11 cellular contexts compared by ENCODE assay signal in genomic region chr6:56525976-56526375, GRCh38.
DNase-seq lines count a peak whose midpoint lies in the region; ATAC-seq and TF ChIP-seq lines count a peak whose summit lies in the region.
"Had no signal": no experiment of that assay in that cellular context is flagged by ENCODE, and none has a peak within 500 bp of the region (broad histone marks: within the 10 kb centered on the region; RNA-seq: fewer than 3 reads in every experiment).

No MANE protein-coding gene starts in this region.

- dilution Hi-C loops in IMR-90 (cut with HindIII; ENCODE audit: low sequenced_read_pairs, unreplicated experiment): no loop called here

- ATAC-seq in IMR-90 (ENCODE audit: low read depth): no peak
- ATAC-seq in left colon: no peak

- in situ Hi-C loops in IMR-90 (cut with MboI; ENCODE audit: low sequenced_read_pairs): no loop called here

- peaks cover 21% of the 10 kb centered on the region for H3K36me3 ChIP-seq in IMR-90 (ENCODE audit: control insufficient read depth, insufficient read depth, low read length)
- H3K36me3 ChIP-seq in adipocyte (ENCODE audit: control insufficient read depth, insufficient read depth, low read length, severe bottlenecking): peaks cover 32% of the 10 kb centered on the region
- H3K36me3 ChIP-seq in iPS-20b (ENCODE audit: insufficient read depth, low read depth, low read length): peaks cover 42% of the 10 kb centered on the region
- H3K36me3 ChIP-seq in smooth muscle cell (ENCODE audit: low read depth): no peaks in the 10 kb centered on the region
- peaks cover 48% of the 10 kb centered on the region for H3K36me3 ChIP-seq in SJCRH30

- H2AFZ ChIP-seq in IMR-90 (replicated peaks; ENCODE audit: low read length, poor library complexity) (no peak overlapping the region), smooth muscle cell (ENCODE audit: low read depth) (no peak overlapping the region)

- no peak for TF ChIP-seq RAD21 in IMR-90 (IDR thresholded peaks at IDR 0.05; ENCODE audit: low read length)

- peak overlapping the region; percentile 88 to 93 for H4K8ac ChIP-seq in IMR-90 (ENCODE audit: low read depth in 2 of 2, low read length in 2 of 2)

- intact Hi-C loops in IMR-90 (cut with micrococcal nuclease) (loop anchor here (1.0 kb wide), 1 partner anchor 16 kb away; no protein-coding TSS in a partner anchor), left colon (cut with DNase I, micrococcal nuclease) (no loop called here)

- peaks cover 14% of the 10 kb centered on the region for H3K9me1 ChIP-seq in IMR-90 (ENCODE audit: insufficient read depth, low read length)

- H3K4ac ChIP-seq in IMR-90 (ENCODE audit: low read depth, low read length): peak overlapping the region; percentile 97

- WGBS in IMR-90 (ENCODE audit: extremely low coverage in 2 of 2, insufficient read length in 1 of 2), 2 experiments: no CpG with 5 or more reads among the region's 4 CpGs
- WGBS in smooth muscle cell (ENCODE audit: low lambda C conversion rate): 85% methylated on average over 4 of the region's 4 CpGs

- peak overlapping the region; percentile 80 for H2BK20ac ChIP-seq in IMR-90 (ENCODE audit: low read depth, low read length)

- peak overlapping the region; percentile 88 for H3K56ac ChIP-seq in IMR-90 (ENCODE audit: extremely low read depth, insufficient read depth, low read length)

- H3K14ac ChIP-seq in IMR-90 (replicated peaks; ENCODE audit: low read depth, low read length): peak overlapping the region; percentile 96

- H4K20me1 ChIP-seq in IMR-90 (ENCODE audit: insufficient read depth, low read length) (peaks cover 10% of the 10 kb centered on the region; the same call in 1 of the 2 replicates), smooth muscle cell (ENCODE audit: low read depth) (no peaks in the 10 kb centered on the region)

- H2AK5ac ChIP-seq in IMR-90 (ENCODE audit: low read depth, low read length): peak overlapping the region; percentile 99

- H3K9ac ChIP-seq in IMR-90 (ENCODE audit: low read depth, low read length) (peak overlapping the region; percentile 87), adipocyte (ENCODE audit: low read length) (peak overlapping the region; percentile 18), iPS-20b (ENCODE audit: low read depth, low read length) (no peak overlapping the region), smooth muscle cell (ENCODE audit: low read depth) (peak overlapping the region; percentile 21)

- H3K4me2 ChIP-seq in IMR-90 (ENCODE audit: low read depth, low read length) (peak overlapping the region; percentile 63), smooth muscle cell (peak overlapping the region; percentile 73)

- H2BK120ac ChIP-seq in IMR-90 (ENCODE audit: low read depth, low read length): peak overlapping the region; percentile 96

- H3K4me3 ChIP-seq in IMR-90 (ENCODE audit: insufficient read depth, low read depth, low read length) (no peak overlapping the region), adipocyte (ENCODE audit: low read length) (peak overlapping the region; percentile 17), iPS-20b (ENCODE audit: low read length) (no peak overlapping the region), smooth muscle cell (no peak overlapping the region), SJCRH30 (no peak overlapping the region)
- H3K4me3 ChIP-seq: cardiac muscle cell had no signal

- H2BK15ac ChIP-seq in IMR-90 (ENCODE audit: low read depth, low read length): peak overlapping the region; percentile 88

- no peaks in the 10 kb centered on the region for H3K27me3 ChIP-seq in IMR-90 (ENCODE audit: control insufficient read depth, insufficient read depth, low read length)
- no peaks in the 10 kb centered on the region for H3K27me3 ChIP-seq in adipocyte (replicated peaks; ENCODE audit: control insufficient read depth, insufficient read depth, low read length)
- H3K27me3 ChIP-seq in iPS-20b (ENCODE audit: insufficient read depth, low read length): no peaks in the 10 kb centered on the region
- H3K27me3 ChIP-seq in smooth muscle cell (ENCODE audit: low read depth): no peaks in the 10 kb centered on the region
- H3K27me3 ChIP-seq in SJCRH30: no peaks in the 10 kb centered on the region
- H3K27me3 ChIP-seq: cardiac muscle cell had no signal

- H3K79me1 ChIP-seq in IMR-90 (ENCODE audit: low read depth in 1 of 2, low read length in 2 of 2): peaks cover 8 to 42% of the 10 kb centered on the region in 2 experiments

- peak overlapping the region; percentile 81 for H4K5ac ChIP-seq in IMR-90 (ENCODE audit: low read depth, low read length)

- H3F3A ChIP-seq in smooth muscle cell (ENCODE audit: low read depth): peaks cover 9% of the 10 kb centered on the region

- H3K18ac ChIP-seq in IMR-90 (ENCODE audit: low read depth, low read length): peak overlapping the region; percentile 85

- peak overlapping the region; percentile 98 for H4K91ac ChIP-seq in IMR-90 (ENCODE audit: insufficient read depth, low read depth, low read length)

- H3K4me1 ChIP-seq in IMR-90 (ENCODE audit: control insufficient read depth, insufficient read depth, low read length) (peaks cover 30% of the 10 kb centered on the region), adipocyte (ENCODE audit: control insufficient read depth, insufficient read depth, low read length) (peaks cover 56% of the 10 kb centered on the region), iPS-20b (ENCODE audit: insufficient read depth, low read length) (peaks cover 46% of the 10 kb centered on the region), smooth muscle cell (ENCODE audit: low read depth) (peaks cover 49% of the 10 kb centered on the region), SJCRH30 (no peaks in the 10 kb centered on the region)

- CTCF ChIA-PET in IMR-90 (lab: Yijun Ruan, JAX): no interaction called here

- DNase-seq in IMR-90 (no peak), adipocyte (ENCODE audit: low read depth) (no peak), smooth muscle cell (lab: John Stamatoyannopoulos, UW; ENCODE audit: unreplicated experiment) (no peak), erythroblast (lab: John Stamatoyannopoulos, UW) (no peak), LoVo (ENCODE audit: low spot score) (no peak), SJCRH30 (no peak), left colon (no peak)
- DNase-seq: CD4-positive, CD25-positive, alpha-beta regulatory T cell; stimulated activated CD4-positive, alpha-beta T cell treated with anti-CD3 and anti-CD28 coated beads, Interleukin-4, amount 100 ng/mL, for 1 hour had no signal

- no TSS peak for BruUV-seq in IMR-90 (replicated peaks; lab: Mats Ljungman, UMichigan)

- H3K79me2 ChIP-seq in smooth muscle cell (ENCODE audit: low read depth): no peaks in the 10 kb centered on the region

- peak overlapping the region; percentile 96 for H3K27ac ChIP-seq in IMR-90 (ENCODE audit: insufficient read depth, low read length)
- H3K27ac ChIP-seq in iPS-20b (ENCODE audit: low read length): peak overlapping the region; percentile 45
- peak overlapping the region; percentile 93 for H3K27ac ChIP-seq in smooth muscle cell (ENCODE audit: low read depth)
- H3K27ac ChIP-seq in SJCRH30: no peak overlapping the region
- H3K27ac ChIP-seq: cardiac muscle cell had no signal

- H2AK9ac ChIP-seq in IMR-90 (replicated peaks; ENCODE audit: low read depth, low read length, poor library complexity): no peak overlapping the region

- H2BK5ac ChIP-seq in IMR-90 (ENCODE audit: low read depth, low read length, poor library complexity, severe bottlenecking): peak overlapping the region; percentile 95

- H3K9me3 ChIP-seq in IMR-90 (ENCODE audit: control insufficient read depth, insufficient read depth, low read length) (no peaks in the 10 kb centered on the region), adipocyte (ENCODE audit: control insufficient read depth, low read length) (no peaks in the 10 kb centered on the region), iPS-20b (ENCODE audit: insufficient read depth, low read depth, low read length) (no peaks in the 10 kb centered on the region), smooth muscle cell (replicated peaks; ENCODE audit: low read depth) (no peaks in the 10 kb centered on the region), SJCRH30 (replicated peaks) (no peaks in the 10 kb centered on the region)

- TF ChIP-seq POLR2A in IMR-90 (IDR thresholded peaks at IDR 0.05; ENCODE audit: low read depth, low read length) (no peak), erythroblast (IDR thresholded peaks at IDR 0.05; ENCODE audit: low read length) (no peak)

- POLR2A ChIA-PET in IMR-90 (lab: Charles Lee; ENCODE audit: unreplicated experiment): no interaction called here

- no peak for TF ChIP-seq CTCF in IMR-90 (conservative IDR thresholded peaks at IDR 0.05; ENCODE audit: low read depth, low read length)
- no peak for TF ChIP-seq CTCF in smooth muscle cell (IDR thresholded peaks at IDR 0.05; ENCODE audit: borderline replicate concordance, insufficient read depth, poor library complexity, severe bottlenecking)

- H3K23ac ChIP-seq in IMR-90 (ENCODE audit: low read depth, low read length): peak overlapping the region; percentile 61

TF ChIP-seq in IMR-90, 13 proteins besides CTCF, POLR2A, EP300 and RAD21:
- TF ChIP-seq BHLHE40 (IDR thresholded peaks at IDR 0.05; ENCODE audit: low read depth, low read length) (no peak), MAFK (IDR thresholded peaks at IDR 0.05; ENCODE audit: low read depth, low read length) (no peak), RCOR1 (IDR thresholded peaks at IDR 0.05; ENCODE audit: insufficient replicate concordance, low read length) (no peak), SMC3 (IDR thresholded peaks at IDR 0.05; ENCODE audit: low read depth, low read length) (no peak), ELK1 (IDR thresholded peaks at IDR 0.05; ENCODE audit: borderline replicate concordance, low read depth, low read length) (no peak), RFX5 (IDR thresholded peaks at IDR 0.05; ENCODE audit: low read depth, low read length) (no peak), CEBPB (IDR thresholded peaks at IDR 0.05; ENCODE audit: low read depth, low read length) (no peak), NFE2L2 (IDR thresholded peaks at IDR 0.05; ENCODE audit: low read depth, low read length) (no peak), MXI1 (IDR thresholded peaks at IDR 0.05; ENCODE audit: borderline replicate concordance, low read depth, low read length) (no peak), FOS (IDR thresholded peaks at IDR 0.05; ENCODE audit: low read depth, low read length) (no peak)
